Comparison of ENCODE assay signal across 8 cellular contexts in the genomic region with DNA sequence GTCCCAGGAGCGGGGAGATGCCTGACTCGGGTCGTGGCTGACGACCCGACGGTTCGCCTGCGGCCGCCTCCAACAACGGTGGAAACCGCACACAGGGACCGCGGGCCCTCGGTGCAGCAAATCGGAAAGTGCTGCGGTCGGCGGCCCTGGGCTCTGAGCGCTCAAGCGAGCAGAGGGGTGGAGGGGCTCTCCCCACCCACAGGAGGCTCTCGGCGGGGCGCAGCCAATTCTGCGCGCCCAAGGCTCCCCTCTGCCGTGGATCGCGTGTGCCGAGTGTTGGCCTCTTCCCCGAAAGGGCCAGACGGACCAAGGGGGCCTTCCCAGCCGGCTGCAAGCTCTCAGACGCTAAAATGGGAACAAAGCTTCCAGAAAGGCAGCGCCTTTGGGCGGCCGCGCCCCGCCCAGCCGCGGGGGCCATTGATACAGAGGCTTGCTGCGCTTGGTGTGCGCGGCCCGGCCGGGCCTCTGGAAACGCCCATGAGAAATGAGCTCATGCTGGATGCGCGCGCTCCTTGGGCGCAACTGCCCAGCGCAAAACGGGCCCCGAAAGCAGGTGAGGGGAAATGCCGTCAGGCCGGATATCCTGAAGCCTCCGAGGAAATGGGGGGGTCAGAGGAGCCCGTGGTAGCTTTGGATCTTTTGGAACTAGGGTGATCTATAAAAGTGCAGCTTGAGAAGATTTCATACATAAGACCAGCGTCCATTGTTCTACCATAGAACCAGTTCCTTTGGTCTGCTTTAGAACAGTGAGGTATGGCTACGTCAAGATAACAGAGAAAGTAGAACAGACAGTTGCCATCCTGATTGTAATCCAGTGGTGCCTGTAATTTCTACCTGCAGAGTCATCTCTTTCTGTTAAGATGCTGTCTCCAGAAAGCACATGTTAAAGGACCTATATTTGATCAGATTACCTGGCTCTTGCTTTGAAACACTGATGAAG. TPM values are rescaled to one million over a fixed set of nuclear protein-coding genes. Genes with fewer than 3 reads are reported as not detected.
DNase-seq lines count a peak whose midpoint lies in the region; ATAC-seq and TF ChIP-seq lines count a peak whose summit lies in the region.

No MANE protein-coding gene starts in this region.

- ATAC-seq in GM18909 (IDR thresholded peaks at IDR 0.05; ENCODE audit: poor library complexity, unreplicated experiment) (peak; percentile 50), HG03139 (IDR thresholded peaks at IDR 0.05; ENCODE audit: unreplicated experiment) (peak; percentile 34)

- peak overlapping the region; percentile 94 for H3K4me3 ChIP-seq in kidney epithelial cell (ENCODE audit: low read depth, low read length)

- no peaks in the 10 kb centered on the region for H3K27me3 ChIP-seq in kidney epithelial cell (ENCODE audit: control insufficient read depth, insufficient read depth, low read length)

- TF ChIP-seq CTCF in AG09319 (IDR thresholded peaks at IDR 0.05; ENCODE audit: low read depth, low read length) (no peak), kidney epithelial cell (IDR thresholded peaks at IDR 0.05; ENCODE audit: insufficient read depth, low read length, poor library complexity, severe bottlenecking) (no peak)

- DNase-seq in AG09319 (ENCODE audit: extremely low read depth, low read depth) (peak; percentile 70), NCI-H345 (lab: John Stamatoyannopoulos, UW) (peak; percentile 83), cerebellum (ENCODE audit: low spot score) (peak; percentile 70), kidney epithelial cell (ENCODE audit: low read depth) (peak; percentile 60)
- peak; percentile 90 for DNase-seq in activated CD4-positive, CD25-positive, alpha-beta regulatory T cell treated with anti-CD3 and anti-CD28 coated beads, Interleukin-2, amount 50 U/mL, for 72 hours
- peak; percentile 91 for DNase-seq in stimulated activated CD4-positive, alpha-beta T cell treated with anti-CD3 and anti-CD28 coated beads, Interleukin-15, amount 100 ng/mL, for 24 hours

- no peaks in the 10 kb centered on the region for H3K36me3 ChIP-seq in kidney epithelial cell (ENCODE audit: control insufficient read depth, insufficient read depth, low read length)

RNA-seq across cellular contexts. Expression of a gene that starts 1.2 kb away (rescaled TPM):
- total RNA-seq in cerebellum (117 TPM), kidney epithelial cell (67.5 and 71.6 TPM in 2 replicates)

Comparison
In these comparisons a context has a peak if more than half of its experiments do, and no peak if none do; other contexts are left out.
1. Peak in every context shown above with its lines: DNase-seq, ATAC-seq and H3K4me3 ChIP-seq.